In the genomic region with DNA sequence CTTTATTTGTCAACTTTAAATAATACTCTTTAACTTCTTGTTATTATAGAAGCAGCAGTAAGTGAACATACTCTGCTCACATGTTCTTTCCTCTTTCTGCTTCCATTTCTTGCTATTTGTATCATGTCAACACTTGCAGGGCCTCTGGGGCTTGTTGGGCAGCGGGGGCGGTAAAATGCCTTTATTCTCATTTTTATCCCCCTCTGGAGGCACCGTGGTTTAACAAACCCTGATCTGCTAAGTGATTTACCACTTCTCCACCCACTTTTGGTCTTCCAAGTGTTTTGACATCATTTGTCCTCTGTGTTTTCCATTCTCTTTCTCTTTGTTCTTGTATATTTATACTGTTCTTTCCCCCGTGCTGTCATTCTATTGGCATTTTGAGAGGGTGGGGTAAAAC, we compare ENCODE assay signal across 2 cellular contexts.
TF ChIP-seq lines count a peak whose summit lies in the region.

No MANE protein-coding gene starts in this region.

TF ChIP-seq in SK-N-SH, 30 proteins besides CTCF, POLR2A, EP300 and RAD21 (continued from another document):
- TF ChIP-seq, protein P1, sequence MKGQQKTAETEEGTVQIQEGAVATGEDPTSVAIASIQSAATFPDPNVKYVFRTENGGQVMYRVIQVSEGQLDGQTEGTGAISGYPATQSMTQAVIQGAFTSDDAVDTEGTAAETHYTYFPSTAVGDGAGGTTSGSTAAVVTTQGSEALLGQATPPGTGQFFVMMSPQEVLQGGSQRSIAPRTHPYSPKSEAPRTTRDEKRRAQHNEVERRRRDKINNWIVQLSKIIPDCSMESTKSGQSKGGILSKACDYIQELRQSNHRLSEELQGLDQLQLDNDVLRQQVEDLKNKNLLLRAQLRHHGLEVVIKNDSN (IDR thresholded peaks at IDR 0.05; ENCODE audit: borderline replicate concordance, low read depth) = no peak
- TF ChIP-seq RCOR1 (IDR thresholded peaks at IDR 0.05; ENCODE audit: low read length) (no peak), MXI1 (IDR thresholded peaks at IDR 0.05; ENCODE audit: low read depth, low read length) (no peak), TCF12 (IDR thresholded peaks at IDR 0.05) (no peak), FOXJ3 (CRISPR knock-in tag; IDR thresholded peaks at IDR 0.05) (no peak), FOSL2 (IDR thresholded peaks at IDR 0.05; ENCODE audit: borderline replicate concordance, low read depth) (no peak), ELF1 (IDR thresholded peaks at IDR 0.05) (no peak), GABPA (IDR thresholded peaks at IDR 0.05; ENCODE audit: low read depth) (no peak)

TF ChIP-seq in SK-N-SH treated with all-trans-retinoic acid at 6 μM for 48 hours, 23 proteins besides CTCF, POLR2A, EP300 and RAD21 (continued from another document):
- no peak for TF ChIP-seq ESRRG (CRISPR knock-in tag; IDR thresholded peaks at IDR 0.05)
- TF ChIP-seq, protein P2, sequence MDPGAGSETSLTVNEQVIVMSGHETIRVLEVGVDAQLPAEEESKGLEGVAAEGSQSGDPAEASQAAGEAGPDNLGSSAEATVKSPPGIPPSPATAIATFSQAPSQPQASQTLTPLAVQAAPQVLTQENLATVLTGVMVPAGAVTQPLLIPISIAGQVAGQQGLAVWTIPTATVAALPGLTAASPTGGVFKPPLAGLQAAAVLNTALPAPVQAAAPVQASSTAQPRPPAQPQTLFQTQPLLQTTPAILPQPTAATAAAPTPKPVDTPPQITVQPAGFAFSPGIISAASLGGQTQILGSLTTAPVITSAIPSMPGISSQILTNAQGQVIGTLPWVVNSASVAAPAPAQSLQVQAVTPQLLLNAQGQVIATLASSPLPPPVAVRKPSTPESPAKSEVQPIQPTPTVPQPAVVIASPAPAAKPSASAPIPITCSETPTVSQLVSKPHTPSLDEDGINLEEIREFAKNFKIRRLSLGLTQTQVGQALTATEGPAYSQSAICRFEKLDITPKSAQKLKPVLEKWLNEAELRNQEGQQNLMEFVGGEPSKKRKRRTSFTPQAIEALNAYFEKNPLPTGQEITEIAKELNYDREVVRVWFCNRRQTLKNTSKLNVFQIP (CRISPR knock-in tag; IDR thresholded peaks at IDR 0.05; ENCODE audit: borderline replicate concordance, low read depth) = no peak
- TF ChIP-seq BACH2 (CRISPR knock-in tag; IDR thresholded peaks at IDR 0.05; ENCODE audit: borderline replicate concordance) = no peak
- no peak for TF ChIP-seq ZNF565 (CRISPR knock-in tag; conservative IDR thresholded peaks at IDR 0.05; ENCODE audit: low read depth)
- TF ChIP-seq RARB (CRISPR knock-in tag; IDR thresholded peaks at IDR 0.05) = no peak
- no peak for TF ChIP-seq ZNF70 (CRISPR knock-in tag; IDR thresholded peaks at IDR 0.05)
- TF ChIP-seq ARNTL (CRISPR knock-in tag; IDR thresholded peaks at IDR 0.05; ENCODE audit: borderline replicate concordance, low read depth) = no peak
- TF ChIP-seq CSDC2 (CRISPR knock-in tag; IDR thresholded peaks at IDR 0.05) = no peak
- no peak for TF ChIP-seq TCF4 (CRISPR knock-in tag; IDR thresholded peaks at IDR 0.05; ENCODE audit: borderline replicate concordance)
- TF ChIP-seq PPARA (CRISPR knock-in tag; IDR thresholded peaks at IDR 0.05; ENCODE audit: borderline replicate concordance) = no peak
- TF ChIP-seq, protein P3, sequence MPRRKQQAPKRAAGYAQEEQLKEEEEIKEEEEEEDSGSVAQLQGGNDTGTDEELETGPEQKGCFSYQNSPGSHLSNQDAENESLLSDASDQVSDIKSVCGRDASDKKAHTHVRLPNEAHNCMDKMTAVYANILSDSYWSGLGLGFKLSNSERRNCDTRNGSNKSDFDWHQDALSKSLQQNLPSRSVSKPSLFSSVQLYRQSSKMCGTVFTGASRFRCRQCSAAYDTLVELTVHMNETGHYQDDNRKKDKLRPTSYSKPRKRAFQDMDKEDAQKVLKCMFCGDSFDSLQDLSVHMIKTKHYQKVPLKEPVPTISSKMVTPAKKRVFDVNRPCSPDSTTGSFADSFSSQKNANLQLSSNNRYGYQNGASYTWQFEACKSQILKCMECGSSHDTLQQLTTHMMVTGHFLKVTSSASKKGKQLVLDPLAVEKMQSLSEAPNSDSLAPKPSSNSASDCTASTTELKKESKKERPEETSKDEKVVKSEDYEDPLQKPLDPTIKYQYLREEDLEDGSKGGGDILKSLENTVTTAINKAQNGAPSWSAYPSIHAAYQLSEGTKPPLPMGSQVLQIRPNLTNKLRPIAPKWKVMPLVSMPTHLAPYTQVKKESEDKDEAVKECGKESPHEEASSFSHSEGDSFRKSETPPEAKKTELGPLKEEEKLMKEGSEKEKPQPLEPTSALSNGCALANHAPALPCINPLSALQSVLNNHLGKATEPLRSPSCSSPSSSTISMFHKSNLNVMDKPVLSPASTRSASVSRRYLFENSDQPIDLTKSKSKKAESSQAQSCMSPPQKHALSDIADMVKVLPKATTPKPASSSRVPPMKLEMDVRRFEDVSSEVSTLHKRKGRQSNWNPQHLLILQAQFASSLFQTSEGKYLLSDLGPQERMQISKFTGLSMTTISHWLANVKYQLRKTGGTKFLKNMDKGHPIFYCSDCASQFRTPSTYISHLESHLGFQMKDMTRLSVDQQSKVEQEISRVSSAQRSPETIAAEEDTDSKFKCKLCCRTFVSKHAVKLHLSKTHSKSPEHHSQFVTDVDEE (CRISPR knock-in tag; IDR thresholded peaks at IDR 0.05) = no peak
- TF ChIP-seq ISL1 (CRISPR knock-in tag; IDR thresholded peaks at IDR 0.05) = no peak
- no peak for TF ChIP-seq GLIS3 (CRISPR knock-in tag; IDR thresholded peaks at IDR 0.05)
- TF ChIP-seq ZFP30 (CRISPR knock-in tag; IDR thresholded peaks at IDR 0.05) = no peak
TF ChIP-seq in SK-N-SH treated with all-trans-retinoic acid at 6 μM for 48 hours: peak in this region for 0.
